Comparison of ENCODE assay signal across 20 cellular contexts in genomic region chr18:45876131-45876530, GRCh38. TPM values are rescaled to one million over a fixed set of nuclear protein-coding genes. Genes with fewer than 3 reads are reported as not detected.
DNase-seq lines count a peak whose midpoint lies in the region; ATAC-seq and TF ChIP-seq lines count a peak whose summit lies in the region.
"Had no signal": no experiment of that assay in that cellular context is flagged by ENCODE, and none has a peak within 500 bp of the region (broad histone marks: within the 10 kb centered on the region; RNA-seq: fewer than 3 reads in every experiment).

No MANE protein-coding gene starts in this region.

- H3K27ac Mint-ChIP-seq in natural killer cell treated with Interleukin-12 subunit alpha and Interleukin-12 subunit beta and Interleukin-15 and Interleukin-18, amount 100 ng/mL, for 72 hours, result peak overlapping the region; percentile 94 to 95
- peak overlapping the region in 1 of 2 donors; percentile 84 for H3K27ac Mint-ChIP-seq in natural killer cell
- H3K27ac Mint-ChIP-seq: CD8-positive, alpha-beta T cell had no signal

- H3K9me3 Mint-ChIP-seq in natural killer cell treated with Interleukin-12 subunit alpha and Interleukin-12 subunit beta and Interleukin-15 and Interleukin-18, amount 100 ng/mL, for 72 hours, result peaks cover 4% of the 10 kb centered on the region
- H3K9me3 Mint-ChIP-seq in natural killer cell, result no peaks in the 10 kb centered on the region
- H3K9me3 Mint-ChIP-seq: CD8-positive, alpha-beta T cell had no signal

- no peak for ATAC-seq in natural killer cell treated with Interleukin-12 subunit alpha and Interleukin-12 subunit beta and Interleukin-15 and Interleukin-18, amount 100 ng/mL, for 72 hours
- ATAC-seq in natural killer cell (no peak), HG02798 (IDR thresholded peaks at IDR 0.05; ENCODE audit: poor library complexity, unreplicated experiment) (no peak), HG03135 (IDR thresholded peaks at IDR 0.05; ENCODE audit: unreplicated experiment) (no peak)
- ATAC-seq: CD8-positive, alpha-beta T cell; HCT116; T-cell had no signal

- TF ChIP-seq CTCF in natural killer cell (IDR thresholded peaks at IDR 0.05), result no peak

- H3K4me1 ChIP-seq in SJCRH30, result no peaks in the 10 kb centered on the region

- no peak overlapping the region for H3K27ac ChIP-seq in SJCRH30

- no peaks in the 10 kb centered on the region for H3K27me3 ChIP-seq in SJCRH30

- intact Hi-C loops in natural killer cell (cut with micrococcal nuclease), result loop anchor here (5.0 kb wide), 2 partner anchors 104 to 254 kb away; no protein-coding TSS in a partner anchor

- H3K36me3 ChIP-seq in SJCRH30, result 0 out of 2 replicates have a peak, but pooled peaks cover 2% of the 10 kb centered on the region

- peaks cover 41 to 47% of the 10 kb centered on the region in 2 donors for H3K4me1 Mint-ChIP-seq in natural killer cell treated with Interleukin-12 subunit alpha and Interleukin-12 subunit beta and Interleukin-15 and Interleukin-18, amount 100 ng/mL, for 72 hours (ENCODE audit: low read depth in 2 of 2)
- H3K4me1 Mint-ChIP-seq in natural killer cell, result peaks cover 43 to 45% of the 10 kb centered on the region in 2 donors

- no peaks in the 10 kb centered on the region for H3K9me3 ChIP-seq in SJCRH30 (replicated peaks)

- no peaks in the 10 kb centered on the region for H3K27me3 Mint-ChIP-seq in natural killer cell treated with Interleukin-12 subunit alpha and Interleukin-12 subunit beta and Interleukin-15 and Interleukin-18, amount 100 ng/mL, for 72 hours
- no peaks in the 10 kb centered on the region for H3K27me3 Mint-ChIP-seq in natural killer cell (ENCODE audit: low read depth in 2 of 2)
- H3K27me3 Mint-ChIP-seq: T-cell had no signal

- no peak overlapping the region for H3K4me3 ChIP-seq in SJCRH30

- no peak for DNase-seq in natural killer cell treated with Interleukin-12 subunit alpha and Interleukin-12 subunit beta and Interleukin-15 and Interleukin-18, amount 100 ng/mL, for 72 hours (ENCODE audit: low spot score)
- no peak for DNase-seq in natural killer cell
- peak; percentile 19 to 57 for DNase-seq in SJCRH30
- peak; percentile 27 for DNase-seq in medulla oblongata (ENCODE audit: extremely low spot score)
- no peak for DNase-seq in NCI-H446 (lab: John Stamatoyannopoulos, UW)
- no peak for DNase-seq in NCI-H1048 (lab: John Stamatoyannopoulos, UW)
- DNase-seq: 8988T; C1 segment of cervical spinal cord; CD8-positive, alpha-beta T cell; DND-41; NCI-H1105; NCI-H1694; NCI-H2081 treated with DMSO at 0.1 percent for 48 hours; NCI-H2171 treated with DMSO at 0.1 percent for 48 hours; T-cell had no signal

- H3K4me3 Mint-ChIP-seq in natural killer cell treated with Interleukin-12 subunit alpha and Interleukin-12 subunit beta and Interleukin-15 and Interleukin-18, amount 100 ng/mL, for 72 hours, result no peak overlapping the region
- H3K4me3 Mint-ChIP-seq in natural killer cell, result no peak overlapping the region
- H3K4me3 Mint-ChIP-seq: CD8-positive, alpha-beta T cell; T-cell had no signal

- peaks cover 55% of the 10 kb centered on the region for H3K36me3 Mint-ChIP-seq in natural killer cell treated with Interleukin-12 subunit alpha and Interleukin-12 subunit beta and Interleukin-15 and Interleukin-18, amount 100 ng/mL, for 72 hours
- peaks cover 28% of the 10 kb centered on the region for H3K36me3 Mint-ChIP-seq in natural killer cell

RNA-seq across cellular contexts. Expression of gene SIGLEC15, which starts 50.7 kb away (rescaled TPM):
- not detected for total RNA-seq in natural killer cell treated with Interleukin-12 subunit alpha and Interleukin-12 subunit beta and Interleukin-15 and Interleukin-18, amount 100 ng/mL, for 72 hours
- total RNA-seq in natural killer cell, result not detected
- 0.10 TPM in 1 of 2 replicates, not detected in the other for total RNA-seq in SJCRH30 (2014; rRNA removed; shearing (Covaris generic))
- total RNA-seq: CD8-positive, alpha-beta T cell; G401; NCI-H460 had no signal

Comparison
In these comparisons a context has a peak if more than half of its experiments do, and no peak if none do; other contexts are left out.
1. DNase-seq: peak in SJCRH30 (2 of 2) and medulla oblongata (single experiment); none in natural killer cell treated with Interleukin-12 subunit alpha and Interleukin-12 subunit beta and Interleukin-15 and Interleukin-18, amount 100 ng/mL, for 72 hours (single experiment), natural killer cell (single experiment), NCI-H446 (0 of 2) and NCI-H1048 (single experiment).